ENCODE assay signal across 25 cellular contexts in genomic region chr3:193010191-193010590, GRCh38.
A peak's percentile ranks its signal among the peaks of the same experiment; 100 is the strongest.
DNase-seq lines count a peak whose midpoint lies in the region; ATAC-seq and TF ChIP-seq lines count a peak whose summit lies in the region.
"Had no signal": no experiment of that assay in that cellular context is flagged by ENCODE, and none has a peak within 500 bp of the region (broad histone marks: within the 10 kb centered on the region; RNA-seq: fewer than 3 reads in every experiment).

No MANE protein-coding gene starts in this region.

- no peak for TF ChIP-seq CTCF in WERI-Rb-1 (IDR thresholded peaks at IDR 0.05; ENCODE audit: low read depth, low read length)

- H3K9me3 ChIP-seq in WERI-Rb-1 (ENCODE audit: severe bottlenecking), result no peaks in the 10 kb centered on the region
- H3K9me3 ChIP-seq: mucosa of descending colon, right lobe of liver had no signal

- intact Hi-C loops in left cardiac atrium (cut with DNase I), result no loop called here

- no peaks in the 10 kb centered on the region for H3K27me3 ChIP-seq in WERI-Rb-1 (ENCODE audit: insufficient read depth, low read depth, severe bottlenecking)
- H3K27me3 ChIP-seq: right lobe of liver, upper lobe of left lung had no signal

- ATAC-seq in left cardiac atrium, result peak in 1 of 2 donors; percentile 70
- ATAC-seq: activated CD4-positive, alpha-beta T cell treated with anti-CD3 and anti-CD28 coated beads for 36 hours; HepG2; lower lobe of right lung; mucosa of descending colon; stimulated activated effector memory CD8-positive, alpha-beta T cell treated with anti-CD3 and anti-CD28 coated beads, Interleukin-12 subunit alpha, Interleukin-12 subunit beta, amount 100 ng/mL, for 72 hours had no signal

- H3K4me3 ChIP-seq in WERI-Rb-1 (ENCODE audit: low read depth, low read length), result no peak overlapping the region
- H3K4me3 ChIP-seq: coronary artery, lower lobe of right lung, mucosa of descending colon, right lobe of liver, upper lobe of left lung had no signal

- no peak overlapping the region for H3K27ac ChIP-seq in WERI-Rb-1
- H3K27ac ChIP-seq: coronary artery, lower lobe of right lung, parathyroid adenoma, right lobe of liver, upper lobe of left lung had no signal

- peak; percentile 5 for DNase-seq in COR-L47 (lab: John Stamatoyannopoulos, UW)
- DNase-seq in NCI-H1105 (lab: John Stamatoyannopoulos, UW), result peak; percentile 56
- peak; percentile 0 for DNase-seq in SHP77 treated with DMSO at 0.1 percent for 48 hours (lab: John Stamatoyannopoulos, UW)
- peak; percentile 24 for DNase-seq in left cardiac atrium
- no peak for DNase-seq in germinal center (ENCODE audit: low spot score)
- DNase-seq in WERI-Rb-1, result no peak
- DNase-seq in 8988T, result no peak
- DNase-seq in dedifferentiated amniotic fluid mesenchymal stem cell (ENCODE audit: extremely low spot score), result no peak
- DNase-seq: activated CD4-positive, alpha-beta T cell treated with anti-CD3 and anti-CD28 coated beads for 36 hours; activated effector memory CD4-positive, alpha-beta T cell treated with Interleukin-2 at 50 U/mL for 16 hours; CD8-positive, alpha-beta memory T cell; DMS79 treated with DMSO at 0.1 percent for 48 hours; GOT3; Karpas-422; lower lobe of right lung; mucosa of descending colon; NCI-H748 treated with DMSO at 0.1 percent for 48 hours; right lobe of liver; RPMI8226; stimulated activated CD4-positive, alpha-beta T cell treated with anti-CD3 and anti-CD28 coated beads, Interleukin-4, amount 100 ng/mL, for 24 hours; upper lobe of left lung had no signal

- no peaks in the 10 kb centered on the region for H3K36me3 ChIP-seq in WERI-Rb-1
- H3K36me3 ChIP-seq: lower lobe of right lung, right lobe of liver, upper lobe of left lung had no signal

Comparison
In these comparisons a context has a peak if more than half of its experiments do, and no peak if none do; other contexts are left out.
1. DNase-seq: peak in COR-L47 (single experiment), NCI-H1105 (single experiment), SHP77 treated with DMSO at 0.1 percent for 48 hours (single experiment) and left cardiac atrium (single experiment); none in germinal center (single experiment), WERI-Rb-1 (single experiment), 8988T (single experiment) and dedifferentiated amniotic fluid mesenchymal stem cell (single experiment).